In genomic region chr3:184726497-184726896, GRCh38 we compare ENCODE assay signal across 19 cellular contexts.
"Had no signal": no experiment of that assay in that cellular context is flagged by ENCODE, and none has a peak within 500 bp of the region (broad histone marks: within the 10 kb centered on the region; RNA-seq: fewer than 3 reads in every experiment).

No MANE protein-coding gene starts in this region.

- H3K36me3 ChIP-seq: ovary, stomach, thoracic aorta, uterus had no signal

- H3K27ac ChIP-seq: body of pancreas, stomach, thoracic aorta had no signal

- ATAC-seq: activated CD8-positive, alpha-beta T cell treated with anti-CD3 and anti-CD28 coated beads for 36 hours; natural killer cell treated with Interleukin-12 subunit alpha and Interleukin-12 subunit beta and Interleukin-15 and Interleukin-18, amount 100 ng/mL, for 72 hours had no signal

- H3K36me3 Mint-ChIP-seq: activated naive CD8-positive, alpha-beta T cell treated with anti-CD3 and anti-CD28 coated beads for 36 hours; immature natural killer cell; natural killer cell treated with Interleukin-12 subunit alpha and Interleukin-12 subunit beta and Interleukin-15 and Interleukin-18, amount 100 ng/mL, for 72 hours had no signal

- H3K4me3 Mint-ChIP-seq: activated B cell treated with CpG ODN at 0.5 μM for 24 hours; activated CD8-positive, alpha-beta T cell treated with anti-CD3 and anti-CD28 coated beads for 36 hours; activated naive CD8-positive, alpha-beta T cell treated with anti-CD3 and anti-CD28 coated beads for 36 hours; activated T-helper 1 cell treated with anti-CD3 and anti-CD28 coated beads, Interleukin-12 subunit alpha, Interleukin-12 subunit beta, Interleukin-2, Interleukin-4 antibody, amounts not matched to agents 30 ng/mL and 10 ng/mL and 1 ng/mL, durations not matched to agents 14 hours and 24 hours and 36 hours; immature natural killer cell; natural killer cell treated with Interleukin-12 subunit alpha and Interleukin-12 subunit beta and Interleukin-15 and Interleukin-18, amount 100 ng/mL, for 72 hours; T-helper 2 cell treated with Interferon-gamma antibody and Interleukin-4, amounts not matched to agents 5 μg/mL and 100 μg/mL, for 36 hours had no signal

- H3K4me1 Mint-ChIP-seq: activated B cell treated with CpG ODN at 0.5 μM for 24 hours; activated naive CD8-positive, alpha-beta T cell treated with anti-CD3 and anti-CD28 coated beads for 36 hours; immature natural killer cell had no signal

- DNase-seq: activated B cell treated with CpG ODN at 0.5 μM for 24 hours; activated CD4-positive, alpha-beta T cell treated with anti-CD3 and anti-CD28 coated beads for 48 hours; activated CD8-positive, alpha-beta memory T cell treated with anti-CD3 and anti-CD28 coated beads, Interleukin-2, amount 50 U/mL, for 48 hours; activated CD8-positive, alpha-beta T cell treated with anti-CD3 and anti-CD28 coated beads for 36 hours; activated naive CD8-positive, alpha-beta T cell treated with anti-CD3 and anti-CD28 coated beads for 36 hours; amygdala; body of pancreas; effector memory CD4-positive, alpha-beta T cell; immature natural killer cell; stimulated activated CD4-positive, alpha-beta T cell treated with anti-CD3 and anti-CD28 coated beads, Interleukin-12 subunit alpha, Interleukin-12 subunit beta, amount 100 ng/mL, for 4 hours; stimulated activated CD4-positive, alpha-beta T cell treated with anti-CD3 and anti-CD28 coated beads, Interleukin-2, amount 100 ng/mL, for 24 hours; stomach; uterus had no signal

- H3K4me3 ChIP-seq: body of pancreas, lung, ovary, stomach, thoracic aorta, uterus had no signal

- H3K9me3 Mint-ChIP-seq: activated B cell treated with CpG ODN at 0.5 μM for 24 hours; activated CD8-positive, alpha-beta T cell treated with anti-CD3 and anti-CD28 coated beads for 36 hours; activated naive CD8-positive, alpha-beta T cell treated with anti-CD3 and anti-CD28 coated beads for 36 hours; activated T-helper 1 cell treated with anti-CD3 and anti-CD28 coated beads, Interleukin-12 subunit alpha, Interleukin-12 subunit beta, Interleukin-2, Interleukin-4 antibody, amounts not matched to agents 30 ng/mL and 10 ng/mL and 1 ng/mL, durations not matched to agents 14 hours and 24 hours and 36 hours; immature natural killer cell; natural killer cell treated with Interleukin-12 subunit alpha and Interleukin-12 subunit beta and Interleukin-15 and Interleukin-18, amount 100 ng/mL, for 72 hours; T-helper 2 cell treated with Interferon-gamma antibody and Interleukin-4, amounts not matched to agents 5 μg/mL and 100 μg/mL, for 36 hours had no signal

- H3K27me3 ChIP-seq: body of pancreas, ovary, stomach, uterus had no signal

- H3K27me3 Mint-ChIP-seq: activated naive CD8-positive, alpha-beta T cell treated with anti-CD3 and anti-CD28 coated beads for 36 hours had no signal

- H3K27ac Mint-ChIP-seq: activated B cell treated with CpG ODN at 0.5 μM for 24 hours; activated CD8-positive, alpha-beta T cell treated with anti-CD3 and anti-CD28 coated beads for 36 hours; activated naive CD8-positive, alpha-beta T cell treated with anti-CD3 and anti-CD28 coated beads for 36 hours; activated T-helper 1 cell treated with anti-CD3 and anti-CD28 coated beads, Interleukin-12 subunit alpha, Interleukin-12 subunit beta, Interleukin-2, Interleukin-4 antibody, amounts not matched to agents 30 ng/mL and 10 ng/mL and 1 ng/mL, durations not matched to agents 14 hours and 24 hours and 36 hours; immature natural killer cell; natural killer cell treated with Interleukin-12 subunit alpha and Interleukin-12 subunit beta and Interleukin-15 and Interleukin-18, amount 100 ng/mL, for 72 hours; T-helper 2 cell treated with Interferon-gamma antibody and Interleukin-4, amounts not matched to agents 5 μg/mL and 100 μg/mL, for 36 hours had no signal

- H3K9me3 ChIP-seq: body of pancreas, ovary, stomach, thoracic aorta, uterus had no signal

- H3K4me1 ChIP-seq: uterus had no signal
